ENCODE assay signal across 8 cellular contexts in the genomic region with DNA sequence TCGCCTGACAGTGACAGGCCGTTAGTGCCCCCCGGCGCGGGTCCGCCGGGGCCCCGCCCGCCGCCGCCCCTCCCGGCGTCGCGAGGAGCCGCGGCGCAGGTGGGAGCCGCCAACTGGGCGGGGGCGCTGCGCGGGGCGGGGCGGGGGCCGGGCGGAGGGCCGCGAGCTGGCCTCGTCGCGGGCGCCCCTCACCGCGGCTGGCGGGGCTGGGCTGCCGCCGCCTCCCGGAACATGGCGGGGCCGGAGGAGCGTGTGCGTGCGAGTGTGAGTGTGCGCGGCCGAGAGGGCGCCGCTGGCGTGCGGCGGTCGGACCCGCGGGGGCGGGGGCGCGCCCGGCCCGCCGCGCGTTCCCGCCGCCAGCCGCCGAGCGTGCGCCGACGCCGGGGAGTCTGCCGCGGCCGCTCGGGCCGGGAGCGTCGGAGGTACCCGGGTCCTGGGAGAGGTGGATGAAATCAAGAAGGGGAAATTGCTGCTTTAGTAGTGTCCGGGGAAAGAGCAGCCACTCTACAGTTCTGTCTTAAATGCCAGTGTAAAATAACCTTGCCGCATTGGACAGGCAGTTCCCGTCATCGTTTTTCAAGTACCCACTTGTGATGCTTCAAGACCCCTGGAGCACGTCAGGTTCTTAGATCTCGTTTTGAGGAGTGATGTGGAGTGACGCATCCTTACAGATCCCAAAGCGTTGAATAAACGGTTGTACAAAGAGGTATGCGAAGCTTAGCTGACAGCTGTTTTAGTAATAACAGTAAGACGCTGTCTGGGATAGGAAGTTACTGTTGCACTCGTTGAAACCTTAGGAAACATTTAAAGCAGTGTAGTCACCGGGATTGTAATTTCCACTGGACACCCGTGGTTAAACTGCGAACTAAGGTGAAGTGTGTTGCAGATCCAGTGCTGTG. TPM values are rescaled to one million over a fixed set of nuclear protein-coding genes. Genes with fewer than 3 reads are reported as not detected.
DNase-seq lines count a peak whose midpoint lies in the region; ATAC-seq and TF ChIP-seq lines count a peak whose summit lies in the region.

No MANE protein-coding gene starts in this region.

- no peak for TF ChIP-seq CTCF in lung (IDR thresholded peaks at IDR 0.05; ENCODE audit: control extremely low read depth, extremely low read depth)

- H3K9me3 ChIP-seq in duodenal mucosa (ENCODE audit: control insufficient read depth in 1 of 2, low read length in 2 of 2): no peaks in the 10 kb centered on the region
- H3K9me3 ChIP-seq in lung (ENCODE audit: control insufficient read depth in 2 of 2, insufficient read depth in 1 of 2, low read length in 1 of 2): no peaks in the 10 kb centered on the region

- H3K36me3 ChIP-seq in duodenal mucosa (ENCODE audit: control insufficient read depth in 1 of 2, insufficient read depth in 2 of 2, low read length in 2 of 2): peaks cover 3 to 9% of the 10 kb centered on the region in 2 donors
- H3K36me3 ChIP-seq in lung (ENCODE audit: control insufficient read depth in 2 of 2, insufficient read depth in 2 of 2, low read length in 2 of 2): peaks cover 3 to 4% of the 10 kb centered on the region in 2 donors

- no peaks in the 10 kb centered on the region for H3K27me3 ChIP-seq in duodenal mucosa (ENCODE audit: control insufficient read depth in 1 of 2, insufficient read depth in 2 of 2, low read length in 2 of 2)
- no peaks in the 10 kb centered on the region for H3K27me3 ChIP-seq in lung (ENCODE audit: control insufficient read depth, insufficient read depth)

- peak overlapping the region; percentile 100 for H3K27ac ChIP-seq in duodenal mucosa (ENCODE audit: low read depth, low read length)
- H3K27ac ChIP-seq in lung (ENCODE audit: low read depth in 1 of 2, low read length in 1 of 2): peak overlapping the region; percentile 100

- H3K4me3 ChIP-seq in duodenal mucosa (ENCODE audit: low read depth in 1 of 2, low read length in 2 of 2): peak overlapping the region; percentile 83 to 92
- peak overlapping the region; percentile 89 for H3K4me3 ChIP-seq in lung

- WGBS in lung, 2 donors: 0 to 1% methylated on average over 69 to 95 of the region's 95 CpGs

- DNase-seq in AML-193 (lab: John Stamatoyannopoulos, UW): peak; percentile 47 to 50
- DNase-seq in NCI-H524 (lab: John Stamatoyannopoulos, UW): peak; percentile 67 to 87
- peak; percentile 52 to 53 for DNase-seq in activated CD4-positive, alpha-beta T cell treated with anti-CD3 and anti-CD28 coated beads, Interleukin-2, amount 50 U/mL, for 4 hours
- peak; percentile 65 for DNase-seq in lung (ENCODE audit: low spot score)
- DNase-seq in stimulated activated CD8-positive, alpha-beta memory T cell treated with anti-CD3 and anti-CD28 coated beads, Interleukin-12 subunit alpha, Interleukin-12 subunit beta, amount 100 ng/mL, for 1 hour (ENCODE audit: low read depth): peak; percentile 26

- peak; percentile 34 for ATAC-seq in GM19035 (IDR thresholded peaks at IDR 0.05; ENCODE audit: unreplicated experiment)
- ATAC-seq in HG03280 (IDR thresholded peaks at IDR 0.05; ENCODE audit: unreplicated experiment): peak; percentile 39
- peak; percentile 4 for ATAC-seq in lung (ENCODE audit: insufficient read depth, low FRiP score)

- H3K9ac ChIP-seq in duodenal mucosa (ENCODE audit: low read depth in 1 of 2, low read length in 2 of 2): peak overlapping the region; percentile 77 to 81

- H3K4me1 ChIP-seq in duodenal mucosa (ENCODE audit: control insufficient read depth in 1 of 2, insufficient read depth in 2 of 2, low read length in 2 of 2): peaks cover 34 to 56% of the 10 kb centered on the region in 2 donors
- peaks cover 3 to 17% of the 10 kb centered on the region in 2 donors for H3K4me1 ChIP-seq in lung (ENCODE audit: control insufficient read depth in 2 of 2, insufficient read depth in 2 of 2, low read length in 2 of 2)

RNA-seq across cellular contexts. Expression of a gene that starts 0.8 kb away (rescaled TPM):
- 100 to 1,000 TPM in 1 of 2 donors, 10 to 100 TPM in 1; 52.0 to 108 TPM for total RNA-seq in lung
- polyA plus RNA-seq in lung: 10 to 100 TPM; 10.2 to 48.0 TPM

RNA-seq across cellular contexts. Expression of a gene that starts 34.9 kb away (rescaled TPM):
- 100 to 1,000 TPM; 130 to 133 TPM for total RNA-seq in lung
- polyA plus RNA-seq in lung: 100 to 1,000 TPM; 154 to 355 TPM

Comparison
In these comparisons a context has a peak if more than half of its experiments do, and no peak if none do; other contexts are left out.
1. Peak in every context shown above with its lines: DNase-seq, ATAC-seq, H3K4me3 ChIP-seq and H3K27ac ChIP-seq.
2. DNase-seq: peak in every context shown above with its lines; median percentile 77 in NCI-H524; 65 in lung; 52 in activated CD4-positive, alpha-beta T cell treated with anti-CD3 and anti-CD28 coated beads, Interleukin-2, amount 50 U/mL, for 4 hours; 48 in AML-193; 26 in stimulated activated CD8-positive, alpha-beta memory T cell treated with anti-CD3 and anti-CD28 coated beads, Interleukin-12 subunit alpha, Interleukin-12 subunit beta, amount 100 ng/mL, for 1 hour.